32 cellular contexts compared by ENCODE assay signal in genomic region chr1:213683529-213683928, GRCh38.
"Had no signal": no experiment of that assay in that cellular context is flagged by ENCODE, and none has a peak within 500 bp of the region (broad histone marks: within the 10 kb centered on the region; RNA-seq: fewer than 3 reads in every experiment).

No MANE protein-coding gene starts in this region.

- H3K27ac ChIP-seq: brain microvascular endothelial cell, Peyer's patch had no signal

- H3K9me3 ChIP-seq: Peyer's patch had no signal

- H3K9me3 Mint-ChIP-seq: activated CD4-positive, alpha-beta T cell treated with anti-CD3 and anti-CD28 coated beads, Interleukin-2, amount 10 ng/mL, durations not matched to agents 24 days and 14 days; activated T-cell treated with anti-CD3 and anti-CD28 coated beads, Interleukin-2, amount 50 U/mL, for 72 hours had no signal

- H3K4me3 ChIP-seq: K562, Peyer's patch had no signal

- H3K27me3 Mint-ChIP-seq: activated CD4-positive, alpha-beta T cell treated with anti-CD3 and anti-CD28 coated beads, Interleukin-2, amount 10 ng/mL, durations not matched to agents 24 days and 14 days; activated naive CD8-positive, alpha-beta T cell treated with anti-CD3 and anti-CD28 coated beads for 36 hours had no signal

- H3K4me1 Mint-ChIP-seq: activated CD4-positive, alpha-beta T cell treated with anti-CD3 and anti-CD28 coated beads, Interleukin-2, amount 10 ng/mL, durations not matched to agents 24 days and 14 days; activated naive CD8-positive, alpha-beta T cell treated with anti-CD3 and anti-CD28 coated beads for 36 hours; activated T-helper 17 cell treated with anti-CD3 and anti-CD28 coated beads, Interleukin-2, amount 50 U/mL, for 72 hours had no signal

- H3K4me1 ChIP-seq: Peyer's patch had no signal

- H3K36me3 ChIP-seq: brain microvascular endothelial cell, Peyer's patch had no signal

- H3K27me3 ChIP-seq: brain microvascular endothelial cell, Peyer's patch had no signal

- H3K36me3 Mint-ChIP-seq: activated naive CD8-positive, alpha-beta T cell treated with anti-CD3 and anti-CD28 coated beads for 36 hours had no signal

- DNase-seq: activated CD4-positive, alpha-beta T cell treated with anti-CD3 and anti-CD28 coated beads, Interleukin-2, amount 10 ng/mL, durations not matched to agents 24 days and 14 days; activated CD4-positive, alpha-beta T cell treated with anti-CD3 and anti-CD28 coated beads, Interleukin-2, amount 50 U/mL, for 4 hours; activated CD8-positive, alpha-beta T cell treated with anti-CD3 and anti-CD28 coated beads for 36 hours; activated effector memory CD4-positive, alpha-beta T cell treated with anti-CD3 and anti-CD28 coated beads, Interleukin-2, amount 50 U/mL, for 16 hours; activated naive CD4-positive, alpha-beta T cell; activated naive CD4-positive, alpha-beta T cell treated with anti-CD3 and anti-CD28 coated beads, Interleukin-2, amount 50 U/mL, for 16 hours; activated naive CD8-positive, alpha-beta T cell treated with anti-CD3 and anti-CD28 coated beads for 36 hours; activated T-cell treated with anti-CD3 and anti-CD28 coated beads, Interleukin-2, amount 50 U/mL, for 1 hour; activated T-cell treated with anti-CD3 and anti-CD28 coated beads, Interleukin-2, amount 50 U/mL, for 72 hours; amniotic stem cell; aorta; brain microvascular endothelial cell; central memory CD4-positive, alpha-beta T cell; NCI-H1048; NCI-H1105 treated with DMSO at 0.1 percent for 48 hours; NCI-H1436; NCI-H1694; NCI-H1930; NCI-H2081 treated with DMSO at 0.1 percent for 48 hours; NCI-H226; NCI-H446 treated with DMSO at 0.1 percent for 48 hours; NCI-H524; NK-92 treated with Interleukin-12 subunit alpha and Interleukin-12 subunit beta, amount 100 ng/mL, for 24 hours; PC-3; Peyer's patch; RPMI8226; SHP77 treated with DMSO at 0.1 percent for 48 hours; T-helper 1 cell; T1000 had no signal

- ATAC-seq: activated CD8-positive, alpha-beta T cell treated with anti-CD3 and anti-CD28 coated beads for 36 hours; activated T-cell treated with anti-CD3 and anti-CD28 coated beads, Interleukin-2, amount 50 U/mL, for 72 hours; activated T-helper 17 cell treated with anti-CD3 and anti-CD28 coated beads, Interleukin-2, amount 50 U/mL, for 72 hours; K562; PC-3; SK-N-SH treated with all-trans-retinoic acid at 6 μM for 48 hours had no signal

- H3K27ac Mint-ChIP-seq: activated CD4-positive, alpha-beta T cell treated with anti-CD3 and anti-CD28 coated beads, Interleukin-2, amount 10 ng/mL, durations not matched to agents 24 days and 14 days; activated CD8-positive, alpha-beta T cell treated with anti-CD3 and anti-CD28 coated beads for 36 hours; activated naive CD8-positive, alpha-beta T cell treated with anti-CD3 and anti-CD28 coated beads for 36 hours; activated T-cell treated with anti-CD3 and anti-CD28 coated beads, Interleukin-2, amount 50 U/mL, for 72 hours; activated T-helper 17 cell treated with anti-CD3 and anti-CD28 coated beads, Interleukin-2, amount 50 U/mL, for 72 hours had no signal

- FAIRE-seq: K562 had no signal

- H3K4me3 Mint-ChIP-seq: activated CD4-positive, alpha-beta T cell treated with anti-CD3 and anti-CD28 coated beads, Interleukin-2, amount 10 ng/mL, durations not matched to agents 24 days and 14 days; activated CD8-positive, alpha-beta T cell treated with anti-CD3 and anti-CD28 coated beads for 36 hours; activated naive CD8-positive, alpha-beta T cell treated with anti-CD3 and anti-CD28 coated beads for 36 hours; activated T-cell treated with anti-CD3 and anti-CD28 coated beads, Interleukin-2, amount 50 U/mL, for 72 hours; activated T-helper 17 cell treated with anti-CD3 and anti-CD28 coated beads, Interleukin-2, amount 50 U/mL, for 72 hours had no signal
